Comparison of ENCODE assay signal across 8 cellular contexts in the genomic region with DNA sequence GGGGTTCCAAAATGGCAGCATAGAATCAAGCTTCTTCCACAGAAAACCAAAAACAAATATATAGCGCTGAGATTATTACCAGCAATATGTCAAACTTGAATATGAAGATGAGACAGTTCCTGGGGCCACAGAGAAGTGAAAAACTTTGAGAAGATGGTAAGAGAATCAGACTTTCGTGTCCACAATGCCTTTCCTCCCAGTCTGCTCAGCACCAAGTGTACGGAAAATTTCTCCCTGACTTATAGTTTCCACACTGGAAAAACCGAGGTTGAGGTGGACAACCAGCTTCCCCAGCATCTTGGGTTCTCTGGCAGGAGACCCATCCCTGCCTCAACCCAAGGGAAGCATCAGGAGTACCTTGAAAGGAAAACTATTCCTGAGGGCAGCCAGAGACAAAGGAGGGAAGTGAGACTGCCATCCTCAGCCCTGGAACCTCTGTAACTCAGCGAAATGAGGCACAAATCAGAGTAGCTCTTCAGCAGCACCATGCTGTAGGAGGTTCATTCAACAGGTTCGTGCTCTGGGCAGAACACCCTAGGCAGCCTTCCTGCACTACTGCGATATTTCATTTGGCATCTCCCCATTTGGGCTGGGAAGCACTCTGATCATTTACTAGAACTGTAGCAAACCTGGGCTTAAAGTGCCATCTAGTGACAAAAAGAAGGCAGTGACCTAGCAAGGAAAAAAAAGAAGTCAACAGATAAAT. TPM values are rescaled to one million over a fixed set of nuclear protein-coding genes. Genes with fewer than 3 reads are reported as not detected.
DNase-seq lines count a peak whose midpoint lies in the region; ATAC-seq and TF ChIP-seq lines count a peak whose summit lies in the region.

No MANE protein-coding gene starts in this region.

- ATAC-seq in natural killer cell = peak in 2 of 3 donors; percentile 77 to 81

- intact Hi-C loops in esophagus squamous epithelium (cut with DNase I) = no loop called here
- intact Hi-C loops in natural killer cell (cut with micrococcal nuclease) = loop anchor here (1.0 kb wide), 3 partner anchors 112 to 1288 kb away; a partner anchor contains a TSS

- H3K27ac ChIP-seq in esophagus squamous epithelium = no peak overlapping the region

- TF ChIP-seq CTCF in esophagus squamous epithelium (IDR thresholded peaks at IDR 0.05) (peak; percentile 56 to 91 (median 70)), natural killer cell (IDR thresholded peaks at IDR 0.05) (peak; percentile 81)

- peaks cover 31% of the 10 kb centered on the region for H3K27me3 Mint-ChIP-seq in T-helper 2 cell treated with Interferon-gamma antibody and Interleukin-4, amounts not matched to agents 5 μg/mL and 100 μg/mL, for 36 hours (ENCODE audit: low read depth)
- peaks cover 8 to 9% of the 10 kb centered on the region in 2 donors for H3K27me3 Mint-ChIP-seq in natural killer cell (ENCODE audit: low read depth in 2 of 2)

- H3K4me3 ChIP-seq in esophagus squamous epithelium = no peak overlapping the region

- no peaks in the 10 kb centered on the region for H3K9me3 Mint-ChIP-seq in T-helper 2 cell treated with Interferon-gamma antibody and Interleukin-4, amounts not matched to agents 5 μg/mL and 100 μg/mL, for 36 hours
- no peaks in the 10 kb centered on the region for H3K9me3 Mint-ChIP-seq in natural killer cell

- H3K27ac Mint-ChIP-seq in T-helper 2 cell treated with Interferon-gamma antibody and Interleukin-4, amounts not matched to agents 5 μg/mL and 100 μg/mL, for 36 hours = no peak overlapping the region
- H3K27ac Mint-ChIP-seq in natural killer cell = no peak overlapping the region

- no peaks in the 10 kb centered on the region for H3K36me3 Mint-ChIP-seq in T-helper 2 cell treated with Interferon-gamma antibody and Interleukin-4, amounts not matched to agents 5 μg/mL and 100 μg/mL, for 36 hours (ENCODE audit: low read depth)
- no peaks in the 10 kb centered on the region for H3K36me3 Mint-ChIP-seq in natural killer cell

- DNase-seq in activated CD4-positive, alpha-beta T cell treated with anti-CD3 and anti-CD28 coated beads for 48 hours = peak; percentile 15
- no peak for DNase-seq in activated CD4-positive, alpha-beta T cell treated with anti-CD3 and anti-CD28 coated beads, Interleukin-2, amount 50 U/mL, for 48 hours
- DNase-seq in HCEC 1CT (peak; percentile 70), NCI-H2029 (lab: John Stamatoyannopoulos, UW) (peak; percentile 55), esophagus squamous epithelium (lab: John Stamatoyannopoulos, UW) (no peak), natural killer cell (no peak), NCI-H1048 (lab: John Stamatoyannopoulos, UW) (no peak)
- peak; percentile 14 for DNase-seq in T-helper 2 cell treated with Interferon-gamma antibody and Interleukin-4, amounts not matched to agents 5 μg/mL and 100 μg/mL, for 36 hours (ENCODE audit: low spot score)

- WGBS in esophagus squamous epithelium, 2 donors = 56 to 58% methylated on average over 7 of the region's 7 CpGs

- no peak overlapping the region for H3K4me3 Mint-ChIP-seq in T-helper 2 cell treated with Interferon-gamma antibody and Interleukin-4, amounts not matched to agents 5 μg/mL and 100 μg/mL, for 36 hours
- H3K4me3 Mint-ChIP-seq in natural killer cell = no peak overlapping the region

- H3K9me3 ChIP-seq in esophagus squamous epithelium = no peaks in the 10 kb centered on the region

- no peaks in the 10 kb centered on the region for H3K36me3 ChIP-seq in esophagus squamous epithelium

- H3K27me3 ChIP-seq in esophagus squamous epithelium = no peaks in the 10 kb centered on the region

- no peaks in the 10 kb centered on the region for H3K4me1 Mint-ChIP-seq in T-helper 2 cell treated with Interferon-gamma antibody and Interleukin-4, amounts not matched to agents 5 μg/mL and 100 μg/mL, for 36 hours (ENCODE audit: low read depth)
- no peaks in the 10 kb centered on the region for H3K4me1 Mint-ChIP-seq in natural killer cell

- TF ChIP-seq POLR2A in esophagus squamous epithelium (IDR thresholded peaks at IDR 0.05) = no peak

- H3K4me1 ChIP-seq in esophagus squamous epithelium = peaks cover 0 to 5% (median 0%) of the 10 kb centered on the region in 3 donors

RNA-seq across cellular contexts. Expression of a gene that starts 52.4 kb away (rescaled TPM):
- total RNA-seq in esophagus squamous epithelium (10 to 100 TPM in 3 of 4 donors, 1 to 10 TPM in 1; 2.5 to 26.5 (median 15.2) TPM), natural killer cell (10 to 100 TPM; 38.1 to 53.2 (median 38.7) TPM)

Comparison
In these comparisons a context has a peak if more than half of its experiments do, and no peak if none do; other contexts are left out.
1. DNase-seq: peak in activated CD4-positive, alpha-beta T cell treated with anti-CD3 and anti-CD28 coated beads for 48 hours (single experiment), HCEC 1CT (single experiment), NCI-H2029 (single experiment) and T-helper 2 cell treated with Interferon-gamma antibody and Interleukin-4, amounts not matched to agents 5 μg/mL and 100 μg/mL, for 36 hours (single experiment); none in activated CD4-positive, alpha-beta T cell treated with anti-CD3 and anti-CD28 coated beads, Interleukin-2, amount 50 U/mL, for 48 hours (0 of 2), esophagus squamous epithelium (single experiment), natural killer cell (single experiment) and NCI-H1048 (single experiment).